1 cellular context compared by ENCODE assay signal in the genomic region with DNA sequence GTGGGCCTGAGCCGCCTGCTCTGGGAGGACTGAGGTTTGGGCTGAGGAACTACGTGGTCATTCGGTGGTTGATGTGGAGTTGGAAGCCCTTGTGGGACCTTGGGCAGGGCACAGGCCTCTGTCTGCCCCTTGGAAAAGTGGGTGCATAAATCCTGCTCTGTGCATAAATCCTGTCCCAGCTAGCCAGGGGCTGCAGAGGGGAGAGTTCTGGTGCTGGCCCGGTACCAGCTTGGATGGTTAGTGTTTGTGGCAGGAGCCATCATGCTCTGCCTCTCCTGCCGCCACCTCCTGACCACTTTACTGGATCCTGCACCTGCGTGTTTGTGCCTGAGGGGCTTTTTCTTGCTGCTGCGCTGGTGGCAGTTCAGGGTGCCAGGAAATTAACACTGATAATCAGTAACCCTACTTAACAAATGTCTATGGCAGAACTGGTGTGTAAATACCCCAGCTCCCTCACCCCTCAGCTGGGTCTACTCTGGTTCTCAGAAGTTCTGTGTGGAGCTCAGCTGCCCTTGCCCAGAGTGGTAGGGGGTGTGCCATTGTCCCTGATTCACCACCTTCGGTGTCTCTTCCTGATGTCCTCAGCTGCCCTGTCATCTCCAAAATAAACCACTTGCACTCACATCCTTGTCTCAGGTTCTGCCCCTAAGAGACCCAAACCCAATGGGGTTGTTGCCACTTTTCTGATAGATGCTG.
TF ChIP-seq lines count a peak whose summit lies in the region.

No MANE protein-coding gene starts in this region.

TF ChIP-seq in IMR-90, 13 proteins besides CTCF, POLR2A, EP300 and RAD21:
- TF ChIP-seq MAZ (IDR thresholded peaks at IDR 0.05; ENCODE audit: borderline replicate concordance, low read depth, low read length) (no peak), BHLHE40 (IDR thresholded peaks at IDR 0.05; ENCODE audit: low read depth, low read length) (no peak), FOS (IDR thresholded peaks at IDR 0.05; ENCODE audit: low read depth, low read length) (no peak), CHD1 (IDR thresholded peaks at IDR 0.05; ENCODE audit: low read depth, low read length) (no peak), MAFK (IDR thresholded peaks at IDR 0.05; ENCODE audit: low read depth, low read length) (no peak), SMC3 (IDR thresholded peaks at IDR 0.05; ENCODE audit: low read depth, low read length) (no peak), NFE2L2 (IDR thresholded peaks at IDR 0.05; ENCODE audit: low read depth, low read length) (no peak), RFX5 (IDR thresholded peaks at IDR 0.05; ENCODE audit: low read depth, low read length) (no peak), MXI1 (IDR thresholded peaks at IDR 0.05; ENCODE audit: borderline replicate concordance, low read depth, low read length) (no peak)
- TF ChIP-seq, protein P1, sequence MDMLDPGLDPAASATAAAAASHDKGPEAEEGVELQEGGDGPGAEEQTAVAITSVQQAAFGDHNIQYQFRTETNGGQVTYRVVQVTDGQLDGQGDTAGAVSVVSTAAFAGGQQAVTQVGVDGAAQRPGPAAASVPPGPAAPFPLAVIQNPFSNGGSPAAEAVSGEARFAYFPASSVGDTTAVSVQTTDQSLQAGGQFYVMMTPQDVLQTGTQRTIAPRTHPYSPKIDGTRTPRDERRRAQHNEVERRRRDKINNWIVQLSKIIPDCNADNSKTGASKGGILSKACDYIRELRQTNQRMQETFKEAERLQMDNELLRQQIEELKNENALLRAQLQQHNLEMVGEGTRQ (IDR thresholded peaks at IDR 0.05; ENCODE audit: low read depth, low read length), result no peak
- TF ChIP-seq, protein P2, sequence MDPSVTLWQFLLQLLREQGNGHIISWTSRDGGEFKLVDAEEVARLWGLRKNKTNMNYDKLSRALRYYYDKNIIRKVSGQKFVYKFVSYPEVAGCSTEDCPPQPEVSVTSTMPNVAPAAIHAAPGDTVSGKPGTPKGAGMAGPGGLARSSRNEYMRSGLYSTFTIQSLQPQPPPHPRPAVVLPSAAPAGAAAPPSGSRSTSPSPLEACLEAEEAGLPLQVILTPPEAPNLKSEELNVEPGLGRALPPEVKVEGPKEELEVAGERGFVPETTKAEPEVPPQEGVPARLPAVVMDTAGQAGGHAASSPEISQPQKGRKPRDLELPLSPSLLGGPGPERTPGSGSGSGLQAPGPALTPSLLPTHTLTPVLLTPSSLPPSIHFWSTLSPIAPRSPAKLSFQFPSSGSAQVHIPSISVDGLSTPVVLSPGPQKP (IDR thresholded peaks at IDR 0.05; ENCODE audit: borderline replicate concordance, low read depth, low read length), result no peak
